35 cellular contexts compared by ENCODE assay signal in the genomic region with DNA sequence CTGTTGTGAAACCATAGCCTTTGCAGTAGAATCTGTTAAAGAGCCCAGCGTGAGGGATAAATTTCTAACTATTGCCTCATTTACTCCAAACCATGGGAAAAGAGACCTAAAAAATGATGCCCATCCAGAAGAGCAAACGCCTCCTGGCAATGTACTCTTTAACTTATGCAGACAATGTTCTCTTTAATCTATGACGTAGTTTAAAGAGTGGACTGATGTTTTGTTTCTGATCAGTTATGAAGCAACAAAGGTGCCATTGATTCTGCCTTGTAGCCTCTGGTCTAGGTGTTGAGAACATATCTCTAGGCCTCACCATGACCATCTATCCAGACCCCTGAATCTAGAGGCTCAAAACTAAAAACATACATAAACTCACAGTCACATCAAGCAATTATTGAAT. TPM values are rescaled to one million over a fixed set of nuclear protein-coding genes. Genes with fewer than 3 reads are reported as not detected.
"Had no signal": no experiment of that assay in that cellular context is flagged by ENCODE, and none has a peak within 500 bp of the region (broad histone marks: within the 10 kb centered on the region; RNA-seq: fewer than 3 reads in every experiment).

No MANE protein-coding gene starts in this region.

- H3K9me3 ChIP-seq: ascending aorta, breast epithelium, colonic mucosa, gastrocnemius medialis, heart left ventricle had no signal

- H3K27ac ChIP-seq: ascending aorta, breast epithelium, cardiac muscle cell, colonic mucosa, dorsolateral prefrontal cortex, gastrocnemius medialis, heart left ventricle, WERI-Rb-1 had no signal

- H3K27me3 ChIP-seq: ascending aorta, breast epithelium, colonic mucosa, dorsolateral prefrontal cortex, gastrocnemius medialis, heart left ventricle had no signal

- ATAC-seq: activated CD4-positive, CD25-positive, alpha-beta regulatory T cell treated with anti-CD3 and anti-CD28 coated beads, Interleukin-2, amount 50 U/mL, for 24 hours; activated CD8-positive, alpha-beta memory T cell treated with anti-CD3 and anti-CD28 coated beads, Interleukin-2, amount 10 ng/mL, durations not matched to agents 7 days and 5 days; activated CD8-positive, alpha-beta T cell treated with anti-CD3 and anti-CD28 coated beads, Interleukin-2, amount 10 ng/mL, durations not matched to agents 7 days and 5 days; activated naive CD4-positive, alpha-beta T cell treated with anti-CD3 and anti-CD28 coated beads, Interleukin-2, amount 50 U/mL, for 72 hours; esophagus mucosa; gastrocnemius medialis; heart left ventricle; T-helper 17 cell had no signal

- DNase-seq: activated B cell treated with CpG ODN at 0.5 μM for 24 hours; activated CD4-positive, alpha-beta memory T cell treated with anti-CD3 and anti-CD28 coated beads for 36 hours; activated CD4-positive, alpha-beta T cell treated with anti-CD3 and anti-CD28 coated beads, Interleukin-2, amount 10 ng/mL, durations not matched to agents 24 days and 14 days; activated CD8-positive, alpha-beta memory T cell treated with anti-CD3 and anti-CD28 coated beads, Interleukin-2, amount 10 ng/mL, durations not matched to agents 7 days and 5 days; activated CD8-positive, alpha-beta memory T cell treated with anti-CD3 and anti-CD28 coated beads, Interleukin-2, amount 50 U/mL, for 4 hours; activated CD8-positive, alpha-beta T cell treated with anti-CD3 and anti-CD28 coated beads, Interleukin-2, amount 10 ng/mL, durations not matched to agents 7 days and 5 days; activated gamma-delta T cell; activated naive CD4-positive, alpha-beta T cell; activated naive CD4-positive, alpha-beta T cell treated with anti-CD3 and anti-CD28 coated beads, Interleukin-2, amount 10 ng/mL, durations not matched to agents 7 days and 5 days; activated naive CD8-positive, alpha-beta T cell treated with anti-CD3 and anti-CD28 coated beads, Interleukin-2, amount 10 ng/mL, durations not matched to agents 7 days and 5 days; activated T-cell treated with anti-CD3 and anti-CD28 coated beads, Interleukin-2, amount 50 U/mL, for 1 hour; activated T-cell treated with anti-CD3 and anti-CD28 coated beads, Interleukin-2, amount 50 U/mL, for 48 hours; central memory CD4-positive, alpha-beta T cell; cerebellar nuclear complex; colonic mucosa; dorsolateral prefrontal cortex; effector memory CD4-positive, alpha-beta T cell; endodermal cell; foreskin fibroblast; gastrocnemius medialis; glutamatergic neuron; heart left ventricle; T-helper 17 cell; T1000; WERI-Rb-1 had no signal

- H3K36me3 ChIP-seq: ascending aorta, breast epithelium, cardiac muscle cell, colonic mucosa, gastrocnemius medialis, heart left ventricle, WERI-Rb-1 had no signal

- H3K4me3 ChIP-seq: ascending aorta, breast epithelium, cardiac muscle cell, colonic mucosa, dorsolateral prefrontal cortex, gastrocnemius medialis, heart left ventricle had no signal

- H3K4me1 ChIP-seq: ascending aorta, breast epithelium, colonic mucosa, gastrocnemius medialis, heart left ventricle had no signal

RNA-seq across cellular contexts. Expression of gene SSTR1, which starts 13.4 kb away (rescaled TPM):
- total RNA-seq: activated B cell treated with CpG ODN at 0.5 μM for 24 hours; activated CD4-positive, alpha-beta memory T cell treated with anti-CD3 and anti-CD28 coated beads for 36 hours; activated CD4-positive, alpha-beta T cell treated with anti-CD3 and anti-CD28 coated beads, Interleukin-2, amount 10 ng/mL, durations not matched to agents 24 days and 14 days; activated CD8-positive, alpha-beta memory T cell treated with anti-CD3 and anti-CD28 coated beads for 36 hours; activated CD8-positive, alpha-beta memory T cell treated with anti-CD3 and anti-CD28 coated beads, Interleukin-2, amount 10 ng/mL, durations not matched to agents 7 days and 5 days; activated CD8-positive, alpha-beta T cell treated with anti-CD3 and anti-CD28 coated beads, Interleukin-2, amount 10 ng/mL, durations not matched to agents 7 days and 5 days; activated naive CD4-positive, alpha-beta T cell treated with anti-CD3 and anti-CD28 coated beads, Interleukin-2, amount 50 U/mL, for 72 hours; activated naive CD8-positive, alpha-beta T cell treated with anti-CD3 and anti-CD28 coated beads, Interleukin-2, amount 10 ng/mL, durations not matched to agents 7 days and 5 days; activated T-helper 1 cell treated with anti-CD3 and anti-CD28 coated beads, Interleukin-12 subunit alpha, Interleukin-12 subunit beta, Interleukin-2, Interleukin-4 antibody, amounts not matched to agents 30 ng/mL and 10 ng/mL and 1 ng/mL, durations not matched to agents 14 hours and 24 hours and 36 hours; activated T-helper 2 cell treated with anti-CD3 and anti-CD28 coated beads, Interferon-gamma antibody, Interleukin-2, Interleukin-4, amounts not matched to agents 10 μg/mL and 5 μg/mL and 100 μg/mL, durations not matched to agents 14 hours and 24 hours and 36 hours; cardiac muscle cell; T-helper 17 cell had no signal
- polyA plus RNA-seq: cardiac muscle cell had no signal

RNA-seq across cellular contexts. Expression of gene CLEC14A, which starts 34.8 kb away (rescaled TPM):
- total RNA-seq: activated B cell treated with CpG ODN at 0.5 μM for 24 hours; activated CD4-positive, alpha-beta memory T cell treated with anti-CD3 and anti-CD28 coated beads for 36 hours; activated CD4-positive, alpha-beta T cell treated with anti-CD3 and anti-CD28 coated beads, Interleukin-2, amount 10 ng/mL, durations not matched to agents 24 days and 14 days; activated CD8-positive, alpha-beta memory T cell treated with anti-CD3 and anti-CD28 coated beads for 36 hours; activated CD8-positive, alpha-beta memory T cell treated with anti-CD3 and anti-CD28 coated beads, Interleukin-2, amount 10 ng/mL, durations not matched to agents 7 days and 5 days; activated CD8-positive, alpha-beta T cell treated with anti-CD3 and anti-CD28 coated beads, Interleukin-2, amount 10 ng/mL, durations not matched to agents 7 days and 5 days; activated naive CD4-positive, alpha-beta T cell treated with anti-CD3 and anti-CD28 coated beads, Interleukin-2, amount 50 U/mL, for 72 hours; activated naive CD8-positive, alpha-beta T cell treated with anti-CD3 and anti-CD28 coated beads, Interleukin-2, amount 10 ng/mL, durations not matched to agents 7 days and 5 days; activated T-helper 1 cell treated with anti-CD3 and anti-CD28 coated beads, Interleukin-12 subunit alpha, Interleukin-12 subunit beta, Interleukin-2, Interleukin-4 antibody, amounts not matched to agents 30 ng/mL and 10 ng/mL and 1 ng/mL, durations not matched to agents 14 hours and 24 hours and 36 hours; activated T-helper 2 cell treated with anti-CD3 and anti-CD28 coated beads, Interferon-gamma antibody, Interleukin-2, Interleukin-4, amounts not matched to agents 10 μg/mL and 5 μg/mL and 100 μg/mL, durations not matched to agents 14 hours and 24 hours and 36 hours; epithelial cell of proximal tubule; T-helper 17 cell had no signal
- polyA plus RNA-seq: cardiac muscle cell had no signal
